ENCODE assay signal across 8 cellular contexts in the genomic region with DNA sequence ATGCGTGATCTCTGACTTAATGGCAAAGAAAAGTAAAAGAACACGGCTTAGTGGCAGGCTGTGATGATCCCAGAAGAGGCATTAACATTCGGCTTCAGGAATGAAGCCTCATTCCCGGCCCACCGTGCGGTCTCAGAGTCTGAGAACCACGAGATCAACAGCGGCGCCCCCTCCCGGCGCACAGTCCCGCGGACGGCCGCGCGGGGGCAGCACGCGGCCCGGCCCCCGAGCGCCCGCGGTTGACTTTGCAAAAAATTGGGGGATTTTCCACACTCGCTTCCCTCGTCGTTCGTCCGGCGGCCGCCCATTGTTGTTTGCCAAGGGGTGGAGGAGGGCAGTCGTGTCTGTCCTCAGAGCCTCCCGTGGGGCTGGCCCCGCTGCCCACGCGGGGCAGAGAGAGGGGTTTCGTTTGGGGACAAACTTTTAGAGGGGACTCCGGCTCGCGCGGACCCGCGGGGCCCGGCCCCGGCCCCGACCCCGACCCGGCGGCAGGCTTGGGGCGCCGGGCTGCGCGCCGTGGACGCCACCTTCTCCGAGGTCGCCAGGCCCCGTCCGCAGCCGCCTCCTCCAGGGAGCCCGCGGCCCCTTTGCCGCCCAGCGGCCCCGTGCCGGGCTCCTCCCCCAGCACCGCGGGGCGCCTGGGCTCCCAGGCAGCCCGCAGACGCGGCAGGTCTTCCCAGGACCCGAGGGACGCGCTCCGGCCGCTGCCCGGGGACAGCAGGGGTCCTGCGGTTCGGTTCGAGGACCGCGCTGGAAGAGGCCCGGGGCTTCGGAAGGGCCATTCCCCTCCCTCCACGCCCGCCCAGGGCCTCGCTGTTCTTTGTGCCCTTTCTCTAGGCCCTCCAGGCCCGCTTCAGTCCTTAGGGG. TPM values are rescaled to one million over a fixed set of nuclear protein-coding genes. Genes with fewer than 3 reads are reported as not detected.
DNase-seq lines count a peak whose midpoint lies in the region; ATAC-seq and TF ChIP-seq lines count a peak whose summit lies in the region.

No MANE protein-coding gene starts in this region.

- ATAC-seq in GM19025 (IDR thresholded peaks at IDR 0.05; ENCODE audit: low read depth, unreplicated experiment) (peak; percentile 45), HG03196 (IDR thresholded peaks at IDR 0.05; ENCODE audit: unreplicated experiment) (peak; percentile 43)

- POLR2A ChIA-PET in BJ (lab: Charles Lee), result no interaction called here

- no peaks in the 10 kb centered on the region for H3K36me3 ChIP-seq in BJ (ENCODE audit: control insufficient read depth, insufficient read depth, low read length)

- peak overlapping the region; percentile 53 for H3K4me3 ChIP-seq in BJ (ENCODE audit: low read depth, low read length)

- CTCF ChIA-PET in BJ (lab: Yijun Ruan, JAX), result interaction anchor here (0.7 to 2.0 kb wide), 11 partner anchors 16 to 415 kb away, joined by 3 to 6 read pairs (median 3); no protein-coding TSS in a partner anchor

- DNase-seq in BJ (ENCODE audit: low read depth) (no peak), NCI-H526 (lab: John Stamatoyannopoulos, UW) (peak; percentile 39 to 86), ecto neural progenitor cell (ENCODE audit: low spot score) (peak; percentile 91), medulla oblongata (ENCODE audit: extremely low spot score) (peak; percentile 90)
- DNase-seq in activated CD4-positive, alpha-beta T cell treated with anti-CD3 and anti-CD28 coated beads, Interleukin-2, amount 50 U/mL, for 48 hours, result peak; percentile 82 to 85
- DNase-seq in stimulated activated CD4-positive, alpha-beta T cell treated with anti-CD3 and anti-CD28 coated beads, TNF-alpha, amount 100 ng/mL, for 48 hours (ENCODE audit: low read depth in 3 of 3), result peak; percentile 55 to 69 (median 67)

- no peaks in the 10 kb centered on the region for H3K27me3 ChIP-seq in BJ (ENCODE audit: control insufficient read depth, insufficient read depth, low read length)

- TF ChIP-seq CTCF in BJ (IDR thresholded peaks at IDR 0.05; ENCODE audit: insufficient read depth, low read depth, low read length), result peak; percentile 56

RNA-seq across cellular contexts. Expression of a gene that starts 3.3 kb away (rescaled TPM):
- 7.4 and 12.9 TPM in 2 replicates for polyA plus RNA-seq in BJ (2011; rRNA removed)
- 9.1 and 11.0 TPM in 2 replicates for polyA minus RNA-seq in BJ (2011; rRNA and poly(A)+ RNA removed)
